Comparison of ENCODE assay signal across 7 cellular contexts in the genomic region with DNA sequence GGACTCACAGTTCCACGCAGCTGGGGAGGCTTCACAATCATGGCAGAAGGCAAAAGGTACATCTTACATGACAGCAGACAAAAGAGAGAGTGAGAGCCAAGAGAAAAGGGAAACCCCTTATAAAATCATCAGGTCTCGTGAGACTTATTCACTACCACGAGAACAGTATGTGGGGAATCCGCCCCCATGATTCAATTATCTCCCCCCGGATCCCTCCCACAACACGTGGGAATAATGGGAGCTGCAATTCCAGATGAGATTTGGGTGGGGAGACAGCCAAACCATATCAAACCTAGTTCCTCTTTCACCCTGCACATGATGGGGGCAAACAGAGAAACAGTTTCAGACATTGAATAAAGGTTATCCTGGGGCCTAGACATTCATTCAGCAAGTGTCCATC. TPM values are rescaled to one million over a fixed set of nuclear protein-coding genes. Genes with fewer than 3 reads are reported as not detected.
"Had no signal": no experiment of that assay in that cellular context is flagged by ENCODE, and none has a peak within 500 bp of the region (broad histone marks: within the 10 kb centered on the region; RNA-seq: fewer than 3 reads in every experiment).

No MANE protein-coding gene starts in this region.

- H3K27ac ChIP-seq: GM23248 had no signal

- H2AFZ ChIP-seq: GM23248 had no signal

- H3K36me3 ChIP-seq: HAP-1 had no signal

- H3K4me1 ChIP-seq: HAP-1 had no signal

- DNase-seq: GM23248, IMR-90, KG1 had no signal

- H3K9me3 ChIP-seq: HAP-1 had no signal

- H3K4me3 ChIP-seq: GM23248, HAP-1, K562 had no signal

- ATAC-seq: HCT116, K562 had no signal

- H3K9ac ChIP-seq: GM23248 had no signal

RNA-seq across cellular contexts. Expression of a gene that starts 32.2 kb away (rescaled TPM):
- total RNA-seq: GM23248, HT-29, IMR-90 had no signal
- polyA plus RNA-seq: GM23248, IMR-90 had no signal
